In the genomic region with DNA sequence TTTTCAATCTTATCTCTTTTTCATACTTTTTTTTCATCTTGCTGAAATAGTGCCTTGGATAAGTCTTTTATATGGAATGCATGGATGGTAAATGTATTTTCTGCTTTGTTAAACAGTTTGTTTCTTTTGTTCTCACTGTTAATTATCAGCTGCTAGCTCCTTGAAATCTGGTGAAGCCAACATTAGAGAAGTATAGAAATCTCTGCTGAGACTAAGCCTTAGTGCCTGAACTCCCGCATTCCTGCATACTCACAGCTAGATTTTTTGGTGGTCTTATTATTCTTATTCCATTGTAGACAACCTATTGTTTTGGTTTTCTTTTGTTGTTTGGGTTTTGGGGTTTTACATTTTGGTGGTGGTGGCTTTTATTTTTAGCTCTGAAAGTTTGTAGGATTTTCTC, we compare ENCODE assay signal across 27 cellular contexts. TPM values are rescaled to one million over a fixed set of nuclear protein-coding genes. Genes with fewer than 3 reads are reported as not detected.
A peak's percentile ranks its signal among the peaks of the same experiment; 100 is the strongest.
DNase-seq lines count a peak whose midpoint lies in the region; ATAC-seq, FAIRE-seq and TF ChIP-seq lines count a peak whose summit lies in the region.
"Had no signal": no experiment of that assay in that cellular context is flagged by ENCODE, and none has a peak within 500 bp of the region (broad histone marks: within the 10 kb centered on the region; RNA-seq: fewer than 3 reads in every experiment).

No MANE protein-coding gene starts in this region.

- H3K4me2 ChIP-seq in H9 (ENCODE audit: insufficient read depth, insufficient read length, low read length) = no peak overlapping the region
- H3K4me2 ChIP-seq in keratinocyte (ENCODE audit: control insufficient read depth, extremely low read depth, insufficient read depth, low read depth, low read length) = no peak overlapping the region

- TF ChIP-seq CTCF in H9 (conservative IDR thresholded peaks at IDR 0.05) (no peak), activated B cell treated with CpG ODN at 0.5 μM for 24 hours (IDR thresholded peaks at IDR 0.05) (no peak), keratinocyte (optimal IDR thresholded peaks at IDR 0.05 in 1 of 3, IDR thresholded peaks at IDR 0.05 in 1 of 3, conservative IDR thresholded peaks at IDR 0.05 in 1 of 3; ENCODE audit: extremely low read depth in 1 of 3, insufficient read depth in 2 of 3, low read length in 3 of 3) (no peak), progenitor cell of endocrine pancreas (IDR thresholded peaks at IDR 0.05; ENCODE audit: unreplicated experiment) (no peak)

- H3K9me3 ChIP-seq in H9 (ENCODE audit: control insufficient read depth, low read depth, low read length) = no peaks in the 10 kb centered on the region
- H3K9me3 ChIP-seq in keratinocyte (ENCODE audit: control insufficient read depth, low read depth, low read length) = no peaks in the 10 kb centered on the region
- H3K9me3 ChIP-seq: mucosa of descending colon, neutrophil, psoas muscle, SJCRH30, testis had no signal

- H3K27me3 ChIP-seq in H9 (ENCODE audit: insufficient read depth, low read length) (no peaks in the 10 kb centered on the region), keratinocyte (ENCODE audit: control insufficient read depth, extremely low read depth, insufficient read depth, low read length) (no peaks in the 10 kb centered on the region)
- H3K27me3 ChIP-seq: neutrophil, SJCRH30, testis had no signal

- intact Hi-C loops in activated B cell treated with CpG ODN at 0.5 μM for 24 hours (cut with micrococcal nuclease) = no loop called here

- H3K27ac ChIP-seq in H9 (ENCODE audit: insufficient read length, low read depth, low read length) (no peak overlapping the region), keratinocyte (ENCODE audit: control insufficient read depth, insufficient read depth, low read length) (no peak overlapping the region)
- H3K27ac ChIP-seq: neutrophil, psoas muscle, SJCRH30, testis had no signal

- POLR2A ChIA-PET in activated B cell treated with CpG ODN at 0.5 μM for 24 hours (lab: Charles Lee) = interaction anchor here (0.6 to 1.0 kb wide), 2 partner anchors 22 to 74 kb away, joined by 3 to 6 read pairs; no protein-coding TSS in a partner anchor

- no peak overlapping the region for H3K4me3 ChIP-seq in keratinocyte (ENCODE audit: control insufficient read depth in 2 of 3, extremely low read depth in 1 of 3, insufficient read depth in 2 of 3, low read depth in 1 of 3, low read length in 3 of 3)
- H3K4me3 ChIP-seq: GM12878, mucosa of descending colon, psoas muscle, SJCRH30, testis had no signal

- H3K9me3 Mint-ChIP-seq in H9 (no peaks in the 10 kb centered on the region), activated B cell treated with CpG ODN at 0.5 μM for 24 hours (no peaks in the 10 kb centered on the region), progenitor cell of endocrine pancreas (ENCODE audit: low read depth) (peaks cover 3% of the 10 kb centered on the region)
- H3K9me3 Mint-ChIP-seq: CD14-positive monocyte had no signal

- H3K27ac Mint-ChIP-seq in H9 (peak overlapping the region in 2 of 3 experiments; percentile 94 to 95; a peak in 6 of 7 replicates), activated B cell treated with CpG ODN at 0.5 μM for 24 hours (peak overlapping the region; percentile 14), progenitor cell of endocrine pancreas (peak overlapping the region; percentile 76)
- H3K27ac Mint-ChIP-seq: activated naive CD8-positive, alpha-beta T cell had no signal

- no peak overlapping the region for H4K8ac ChIP-seq in H9 (replicated peaks; ENCODE audit: insufficient read length, low read depth, low read length)

- no peak overlapping the region for H4K91ac ChIP-seq in H9 (ENCODE audit: insufficient read length, low read depth, low read length)

- no peak overlapping the region for H2BK12ac ChIP-seq in H9 (ENCODE audit: insufficient read length, low read depth, low read length)

- WGBS in H9 (ENCODE audit: extremely low coverage, insufficient read length, low lambda C conversion rate) = no CpG with 5 or more reads among the region's 1 CpG

- FAIRE-seq in keratinocyte (lab: Jason Lieb, UNC) = peak; percentile 23
- FAIRE-seq: endometrium, GM12878, TTC549, urothelium cell line had no signal

- H3K14ac ChIP-seq in H9 (ENCODE audit: insufficient read depth, low read length) = no peak overlapping the region

- no peak overlapping the region for H3K56ac ChIP-seq in H9 (ENCODE audit: insufficient read length, low read depth, low read length)

- H4K5ac ChIP-seq in H9 (ENCODE audit: insufficient read length, low read depth, low read length) = no peak overlapping the region

- DNase-seq in H9 (no peak), activated B cell treated with CpG ODN at 0.5 μM for 24 hours (no peak), keratinocyte (ENCODE audit: low read depth, low spot score) (no peak), progenitor cell of endocrine pancreas (ENCODE audit: low spot score, unreplicated experiment) (no peak), H4 (ENCODE audit: low spot score) (no peak), C1 segment of cervical spinal cord (lab: John Stamatoyannopoulos, UW) (no peak)
- no peak for DNase-seq in activated effector memory CD4-positive, alpha-beta T cell treated with anti-CD3 and anti-CD28 coated beads, Interleukin-2, amount 50 U/mL, for 16 hours
- DNase-seq: activated T-cell treated with anti-CD3 and anti-CD28 coated beads for 4 hours; cortex of kidney; hypothalamus; KBM-7; kidney; NCI-H1436; NCI-H345; NCI-H748 treated with DMSO at 0.1 percent for 48 hours; SJCRH30; stimulated activated naive CD8-positive, alpha-beta T cell treated with anti-CD3 and anti-CD28 coated beads, Interleukin-15, Interleukin-2, amounts not matched to agents 100 U/mL and 50 U/mL, for 24 hours had no signal

- H3K27me3 Mint-ChIP-seq in H9 (ENCODE audit: low read depth) (no peaks in the 10 kb centered on the region), activated B cell treated with CpG ODN at 0.5 μM for 24 hours (no peaks in the 10 kb centered on the region), progenitor cell of endocrine pancreas (no peaks in the 10 kb centered on the region)
- H3K27me3 Mint-ChIP-seq: activated naive CD8-positive, alpha-beta T cell had no signal

- H2BK20ac ChIP-seq in H9 (ENCODE audit: low read depth, low read length, poor library complexity, severe bottlenecking) = no peak overlapping the region

- no peak overlapping the region for H2BK5ac ChIP-seq in H9 (ENCODE audit: insufficient read length, low read length)

- no peaks in the 10 kb centered on the region for H3K79me1 ChIP-seq in H9 (ENCODE audit: insufficient read depth, low read depth, low read length, poor library complexity, severe bottlenecking)

- no peak overlapping the region for H2BK15ac ChIP-seq in H9 (ENCODE audit: low read depth, low read length)

- H3K36me3 ChIP-seq in keratinocyte (ENCODE audit: control insufficient read depth in 2 of 2, extremely low read depth in 1 of 2, insufficient read depth in 2 of 2, low read length in 2 of 2) = peaks cover 0 to 9% of the 10 kb centered on the region in 2 experiments
- H3K36me3 ChIP-seq: neutrophil had no signal

- H3K4me1 ChIP-seq in H9 (ENCODE audit: insufficient read depth, low read length) (no peaks in the 10 kb centered on the region), keratinocyte (ENCODE audit: control insufficient read depth, extremely low read depth, insufficient read depth, low read length) (no peaks in the 10 kb centered on the region)
- H3K4me1 ChIP-seq: psoas muscle, SJCRH30 had no signal

- H3K23ac ChIP-seq in H9 (ENCODE audit: insufficient read length, low read depth, low read length) = no peak overlapping the region

- H3K36me3 Mint-ChIP-seq in H9 (ENCODE audit: insufficient read depth in 1 of 3, low read depth in 3 of 3) (peaks cover 2 to 7% (median 7%) of the 10 kb centered on the region in 3 experiments; a peak in 5 of 7 replicates), activated B cell treated with CpG ODN at 0.5 μM for 24 hours (ENCODE audit: low read depth) (peaks cover 50% of the 10 kb centered on the region), progenitor cell of endocrine pancreas (ENCODE audit: insufficient read depth) (peaks cover 16% of the 10 kb centered on the region)

- dilution Hi-C loops in keratinocyte (cut with MboI; ENCODE audit: extremely low pct_ligation_motif_present, low sequenced_read_pairs) = no loop called here

- no peak overlapping the region for H2AK5ac ChIP-seq in H9 (ENCODE audit: insufficient read length, low read length)

- H3K9me1 ChIP-seq in keratinocyte (ENCODE audit: control insufficient read depth, extremely low read depth, insufficient read depth, low read length) = no peaks in the 10 kb centered on the region

- H3K18ac ChIP-seq in H9 (ENCODE audit: insufficient read length, low read depth, low read length) = no peak overlapping the region

- H3T11ph ChIP-seq in H9 (ENCODE audit: low read length) = no peak overlapping the region

- H3K23me2 ChIP-seq in H9 (ENCODE audit: insufficient read length, low read depth, low read length, poor library complexity, severe bottlenecking) = no peaks in the 10 kb centered on the region

- no peaks in the 10 kb centered on the region for H4K20me1 ChIP-seq in H9 (ENCODE audit: control insufficient read depth, insufficient read depth, insufficient read length)
- no peaks in the 10 kb centered on the region for H4K20me1 ChIP-seq in keratinocyte (ENCODE audit: control insufficient read depth, extremely low read depth, insufficient read depth, low read length)

- no peaks in the 10 kb centered on the region for H3K79me2 ChIP-seq in H9 (ENCODE audit: insufficient read depth, low read length)
- peaks cover 14% of the 10 kb centered on the region for H3K79me2 ChIP-seq in keratinocyte (ENCODE audit: control insufficient read depth, insufficient read depth, low read length)

- H3K4me3 Mint-ChIP-seq in H9 (peak overlapping the region in 1 of 2 experiments; percentile 17; a peak in 2 of 5 replicates), activated B cell treated with CpG ODN at 0.5 μM for 24 hours (no peak overlapping the region), progenitor cell of endocrine pancreas (ENCODE audit: low read depth) (no peak overlapping the region)
- H3K4me3 Mint-ChIP-seq: activated naive CD8-positive, alpha-beta T cell; CD14-positive monocyte had no signal

- CTCF ChIA-PET in activated B cell treated with CpG ODN at 0.5 μM for 24 hours (lab: Charles Lee) = interaction anchor here (1.1 kb wide), 1 partner anchor 13 kb away, joined by 3 read pairs; no protein-coding TSS in a partner anchor

- no peak overlapping the region for H2BK120ac ChIP-seq in H9 (ENCODE audit: low read depth, low read length, poor library complexity, severe bottlenecking)

- no peak overlapping the region for H3K9ac ChIP-seq in H9 (ENCODE audit: extremely low read depth, insufficient read length, low read length)
- no peak overlapping the region for H3K9ac ChIP-seq in keratinocyte (ENCODE audit: control insufficient read depth, extremely low read depth, insufficient read depth, low read length)

- H3K4ac ChIP-seq in H9 (ENCODE audit: low read depth, low read length) = no peak overlapping the region

- H3K4me1 Mint-ChIP-seq in H9 = peaks cover 36 to 48% of the 10 kb centered on the region in 2 experiments
- H3K4me1 Mint-ChIP-seq in activated B cell treated with CpG ODN at 0.5 μM for 24 hours = peaks cover 31% of the 10 kb centered on the region
- H3K4me1 Mint-ChIP-seq in progenitor cell of endocrine pancreas (ENCODE audit: low read depth) = peaks cover 32% of the 10 kb centered on the region

- no peak for ATAC-seq in activated B cell treated with CpG ODN at 0.5 μM for 24 hours (ENCODE audit: low read depth)
- ATAC-seq: GM12878; mucosa of descending colon; psoas muscle; stimulated activated naive CD8-positive, alpha-beta T cell treated with anti-CD3 and anti-CD28 coated beads, Interleukin-15, Interleukin-2, amounts not matched to agents 100 U/mL and 50 U/mL, for 24 hours had no signal

- H2AFZ ChIP-seq in H9 (ENCODE audit: low read length) (no peak overlapping the region), keratinocyte (ENCODE audit: control insufficient read depth, low read length) (no peak overlapping the region)

RNA-seq across cellular contexts. Expression of a gene that starts 48.4 kb away (rescaled TPM):
- total RNA-seq in H9 (2021) = 12.2 and 13.4 TPM in 2 replicates
- total RNA-seq in activated B cell treated with CpG ODN at 0.5 μM for 24 hours = 19.1 and 19.3 TPM in 2 replicates
- 38.5 to 43.2 TPM (median 39.6 TPM) in 3 replicates for polyA plus RNA-seq in keratinocyte
- polyA plus RNA-seq in keratinocyte (2011; ENCODE audit: low read depth) = 64.8 TPM
- polyA plus RNA-seq in keratinocyte (2011; cell fraction: cytosol; rRNA removed) = 22.0 and 31.9 TPM in 2 replicates
- polyA plus RNA-seq in keratinocyte (2011; cell fraction: nucleus; rRNA removed) = 13.3 and 14.5 TPM in 2 replicates
- polyA plus RNA-seq in keratinocyte (2012; ENCODE audit: low replicate concordance) = 16.7 and 33.0 TPM in 2 replicates
- polyA minus RNA-seq in keratinocyte = 19.0 to 25.1 TPM (median 21.8 TPM) in 3 replicates
- polyA minus RNA-seq in keratinocyte (2011; cell fraction: cytosol; rRNA and poly(A)+ RNA removed) = 28.0 TPM
- polyA minus RNA-seq in keratinocyte (2011; cell fraction: nucleus; rRNA and poly(A)+ RNA removed) = 5.3 and 8.4 TPM in 2 replicates
- total RNA-seq in progenitor cell of endocrine pancreas = 27.4 and 30.0 TPM in 2 replicates
- total RNA-seq in H4 (2014; rRNA removed; shearing (Covaris generic)) = 22.9 and 23.0 TPM in 2 replicates

Comparison
In these comparisons a context has a peak if more than half of its experiments do, and no peak if none do; other contexts are left out.
1. H3K27ac Mint-ChIP-seq: peak in every context shown above with its lines; median percentile 94 in H9; 76 in progenitor cell of endocrine pancreas; 14 in activated B cell treated with CpG ODN at 0.5 μM for 24 hours.